ENCODE assay signal across 1 cellular context in genomic region chr3:45120615-45121158, GRCh38.
TF ChIP-seq lines count a peak whose summit lies in the region.

No MANE protein-coding gene starts in this region.

TF ChIP-seq in IMR-90, 13 proteins besides CTCF, POLR2A, EP300 and RAD21:
- no peak for TF ChIP-seq CHD1 (IDR thresholded peaks at IDR 0.05; ENCODE audit: low read depth, low read length)
- TF ChIP-seq ELK1 (IDR thresholded peaks at IDR 0.05; ENCODE audit: borderline replicate concordance, low read depth, low read length): no peak
- no peak for TF ChIP-seq SMC3 (IDR thresholded peaks at IDR 0.05; ENCODE audit: low read depth, low read length)
- no peak for TF ChIP-seq FOS (IDR thresholded peaks at IDR 0.05; ENCODE audit: low read depth, low read length)
- TF ChIP-seq MXI1 (IDR thresholded peaks at IDR 0.05; ENCODE audit: borderline replicate concordance, low read depth, low read length): no peak
- no peak for TF ChIP-seq BHLHE40 (IDR thresholded peaks at IDR 0.05; ENCODE audit: low read depth, low read length)
- TF ChIP-seq USF2 (IDR thresholded peaks at IDR 0.05; ENCODE audit: low read depth, low read length): no peak
TF ChIP-seq in IMR-90: peak in this region for 0.
